11 cellular contexts compared by ENCODE assay signal in genomic region chr3:84573962-84574361, GRCh38.
"Had no signal": no experiment of that assay in that cellular context is flagged by ENCODE, and none has a peak within 500 bp of the region (broad histone marks: within the 10 kb centered on the region; RNA-seq: fewer than 3 reads in every experiment).

No MANE protein-coding gene starts in this region.

- ATAC-seq: GM23338, HCT116 had no signal

- H3K9me3 ChIP-seq: HAP-1 had no signal

- H3K4me1 ChIP-seq: HAP-1 had no signal

- H3K4me2 ChIP-seq: GM23338 had no signal

- H3K4me3 ChIP-seq: GM23248, GM23338, HAP-1 had no signal

- FAIRE-seq: H1, H54 had no signal

- DNase-seq: GM23248, GOT3, H7, H9, HCEC 1CT, HFFc6 had no signal

- H3K27ac ChIP-seq: GM23248 had no signal

- H3K36me3 ChIP-seq: HAP-1 had no signal

- H2AFZ ChIP-seq: GM23248, GM23338 had no signal

- H3K9ac ChIP-seq: GM23248 had no signal
